ENCODE assay signal across 10 cellular contexts in the genomic region with DNA sequence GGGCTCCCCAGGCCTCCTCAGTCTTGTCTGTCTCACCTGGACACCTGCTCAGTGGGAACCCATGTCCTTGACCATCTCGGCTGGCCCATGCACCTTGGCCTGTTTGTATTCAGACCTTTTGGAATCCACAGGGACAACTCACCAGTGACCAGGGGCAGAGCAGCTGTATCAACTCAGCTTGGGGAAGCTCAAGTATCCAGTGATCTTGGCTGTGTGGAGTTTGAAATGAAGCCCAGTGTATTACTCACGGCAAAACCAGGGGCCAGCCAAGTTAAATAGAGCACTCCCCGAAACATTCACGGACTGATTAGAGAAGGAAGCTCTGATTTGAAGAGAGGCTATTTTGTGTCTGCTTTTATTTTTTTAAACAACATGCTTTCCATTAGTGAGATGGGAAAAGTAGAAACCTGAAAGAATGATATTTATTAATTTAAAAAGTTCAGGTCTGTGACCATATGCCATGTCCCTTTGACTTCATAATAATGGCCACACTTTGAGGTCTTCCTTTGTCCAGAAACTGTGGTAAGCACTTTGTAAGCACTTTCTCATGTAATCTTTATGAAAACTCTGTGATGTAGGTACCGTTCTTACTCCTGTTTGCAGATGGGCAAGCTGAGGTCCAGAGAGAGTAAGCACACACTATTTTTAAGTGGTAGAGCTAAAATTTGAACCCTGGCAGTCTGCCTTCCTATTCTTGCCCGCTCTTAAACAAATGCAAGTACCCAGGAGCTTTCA.
DNase-seq lines count a peak whose midpoint lies in the region; ATAC-seq, FAIRE-seq and TF ChIP-seq lines count a peak whose summit lies in the region.
"Had no signal": no experiment of that assay in that cellular context is flagged by ENCODE, and none has a peak within 500 bp of the region (broad histone marks: within the 10 kb centered on the region; RNA-seq: fewer than 3 reads in every experiment).

No MANE protein-coding gene starts in this region.

- H3K27ac ChIP-seq in right lobe of liver: peak overlapping the region; percentile 37 to 61 (median 49)
- peak overlapping the region in 1 of 2 donors; percentile 36 for H3K27ac ChIP-seq in tibial artery
- H3K27ac ChIP-seq in effector memory CD4-positive, alpha-beta T cell (ENCODE audit: insufficient read depth, low read length, poor library complexity, severe bottlenecking): no peak overlapping the region

- DNase-seq in M059J (ENCODE audit: low read depth): peak; percentile 89
- DNase-seq in choroid plexus epithelial cell (ENCODE audit: low read depth): peak; percentile 98
- DNase-seq in right lobe of liver: peak; percentile 53 to 74 (median 72)
- DNase-seq in tibial artery: peak; percentile 77 to 87
- DNase-seq in frontal cortex (ENCODE audit: low spot score in 2 of 2): no peak
- DNase-seq in effector memory CD4-positive, alpha-beta T cell: no peak
- DNase-seq in NCI-H510A (lab: John Stamatoyannopoulos, UW): no peak
- DNase-seq: activated naive CD4-positive, alpha-beta T cell; small intestine had no signal

- FAIRE-seq in frontal cortex (lab: Jason Lieb, UNC): no peak
- FAIRE-seq: small intestine had no signal

- intact Hi-C loops in right lobe of liver (cut with DNase I): no loop called here
- intact Hi-C loops in tibial artery (cut with DNase I; ENCODE audit: low total_unique reads): no loop called here

- TF ChIP-seq CTCF in choroid plexus epithelial cell (conservative IDR thresholded peaks at IDR 0.05; ENCODE audit: low read depth, low read length) (no peak), right lobe of liver (IDR thresholded peaks at IDR 0.05) (no peak), tibial artery (IDR thresholded peaks at IDR 0.05) (no peak)

- H3K36me3 ChIP-seq in right lobe of liver: no peaks in the 10 kb centered on the region
- H3K36me3 ChIP-seq in tibial artery: no peaks in the 10 kb centered on the region
- no peaks in the 10 kb centered on the region for H3K36me3 ChIP-seq in effector memory CD4-positive, alpha-beta T cell (ENCODE audit: control insufficient read depth, insufficient read depth, low read length)

- H3K9me3 ChIP-seq in right lobe of liver (no peaks in the 10 kb centered on the region), tibial artery (no peaks in the 10 kb centered on the region)
- no peaks in the 10 kb centered on the region for H3K9me3 ChIP-seq in effector memory CD4-positive, alpha-beta T cell (ENCODE audit: control insufficient read depth, low read length)

- H3K4me3 ChIP-seq in choroid plexus epithelial cell (ENCODE audit: low read depth, low read length) (no peak overlapping the region), right lobe of liver (no peak overlapping the region), tibial artery (no peak overlapping the region)
- no peak overlapping the region for H3K4me3 ChIP-seq in effector memory CD4-positive, alpha-beta T cell (ENCODE audit: insufficient read depth, low read depth, low read length, poor library complexity, severe bottlenecking)

- H3K4me1 ChIP-seq in right lobe of liver (peaks cover 0 to 10% (median 2%) of the 10 kb centered on the region in 4 donors), tibial artery (peaks cover 0 to 27% (median 19%) of the 10 kb centered on the region in 4 donors)
- H3K4me1 ChIP-seq in effector memory CD4-positive, alpha-beta T cell (ENCODE audit: control insufficient read depth, insufficient read depth, low read length, poor library complexity, severe bottlenecking): no peaks in the 10 kb centered on the region

- 21% methylated on average over 6 of the region's 6 CpGs for WGBS in right lobe of liver (ENCODE audit: insufficient coverage, low coverage, low lambda C conversion rate, missing lambda C conversion rate)

- ATAC-seq in right lobe of liver: peak; percentile 94 to 98 (median 98)
- no peak for ATAC-seq in GM21528 (IDR thresholded peaks at IDR 0.05; ENCODE audit: low FRiP score, unreplicated experiment)

- TF ChIP-seq POLR2A in right lobe of liver (IDR thresholded peaks at IDR 0.05): no peak

- H3K27me3 ChIP-seq in right lobe of liver: no peaks in the 10 kb centered on the region
- no peaks in the 10 kb centered on the region for H3K27me3 ChIP-seq in tibial artery
- no peaks in the 10 kb centered on the region for H3K27me3 ChIP-seq in effector memory CD4-positive, alpha-beta T cell (replicated peaks; ENCODE audit: control insufficient read depth, insufficient read depth, low read length, poor library complexity, severe bottlenecking)

Comparison
In these comparisons a context has a peak if more than half of its experiments do, and no peak if none do; other contexts are left out.
1. DNase-seq: peak in M059J (single experiment), choroid plexus epithelial cell (single experiment), right lobe of liver (3 of 3) and tibial artery (2 of 2); none in frontal cortex (0 of 2), effector memory CD4-positive, alpha-beta T cell (0 of 3) and NCI-H510A (single experiment).